ENCODE assay signal across 1 cellular context in genomic region chr5:158414333-158414762, GRCh38.
TF ChIP-seq lines count a peak whose summit lies in the region.

No MANE protein-coding gene starts in this region.

TF ChIP-seq in SK-N-SH, 30 proteins besides CTCF, POLR2A, EP300 and RAD21 (continued from another document):
- TF ChIP-seq IRF3 (IDR thresholded peaks at IDR 0.05; ENCODE audit: low read depth, low read length) (no peak), EZH2phosphoT487 (IDR thresholded peaks at IDR 0.05; ENCODE audit: borderline replicate concordance, low read depth) (no peak), GATA2 (CRISPR knock-in tag; IDR thresholded peaks at IDR 0.05) (no peak), JUND (IDR thresholded peaks at IDR 0.05) (no peak), POLR2AphosphoS5 (IDR thresholded peaks at IDR 0.05; ENCODE audit: low read depth, low read length) (no peak), CHD2 (IDR thresholded peaks at IDR 0.05; ENCODE audit: low read length, partially characterized antibody) (no peak), YY1 (IDR thresholded peaks at IDR 0.05; ENCODE audit: low read depth) (no peak), GABPA (IDR thresholded peaks at IDR 0.05; ENCODE audit: low read depth) (no peak), FOSL2 (IDR thresholded peaks at IDR 0.05; ENCODE audit: borderline replicate concordance, low read depth) (no peak), TCF12 (IDR thresholded peaks at IDR 0.05) (no peak), FOXJ3 (CRISPR knock-in tag; IDR thresholded peaks at IDR 0.05) (no peak), NFIC (IDR thresholded peaks at IDR 0.05; ENCODE audit: borderline replicate concordance) (no peak), USF1 (IDR thresholded peaks at IDR 0.05; ENCODE audit: borderline replicate concordance, low read depth) (no peak), SIN3A (IDR thresholded peaks at IDR 0.05; ENCODE audit: borderline replicate concordance, low read depth, low read length) (no peak), MEF2A (IDR thresholded peaks at IDR 0.05; ENCODE audit: borderline replicate concordance, low read depth) (no peak)
- TF ChIP-seq, protein P1, sequence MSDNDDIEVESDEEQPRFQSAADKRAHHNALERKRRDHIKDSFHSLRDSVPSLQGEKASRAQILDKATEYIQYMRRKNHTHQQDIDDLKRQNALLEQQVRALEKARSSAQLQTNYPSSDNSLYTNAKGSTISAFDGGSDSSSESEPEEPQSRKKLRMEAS (IDR thresholded peaks at IDR 0.05; ENCODE audit: low read depth) = no peak
